1 cellular context compared by ENCODE assay signal in the genomic region with DNA sequence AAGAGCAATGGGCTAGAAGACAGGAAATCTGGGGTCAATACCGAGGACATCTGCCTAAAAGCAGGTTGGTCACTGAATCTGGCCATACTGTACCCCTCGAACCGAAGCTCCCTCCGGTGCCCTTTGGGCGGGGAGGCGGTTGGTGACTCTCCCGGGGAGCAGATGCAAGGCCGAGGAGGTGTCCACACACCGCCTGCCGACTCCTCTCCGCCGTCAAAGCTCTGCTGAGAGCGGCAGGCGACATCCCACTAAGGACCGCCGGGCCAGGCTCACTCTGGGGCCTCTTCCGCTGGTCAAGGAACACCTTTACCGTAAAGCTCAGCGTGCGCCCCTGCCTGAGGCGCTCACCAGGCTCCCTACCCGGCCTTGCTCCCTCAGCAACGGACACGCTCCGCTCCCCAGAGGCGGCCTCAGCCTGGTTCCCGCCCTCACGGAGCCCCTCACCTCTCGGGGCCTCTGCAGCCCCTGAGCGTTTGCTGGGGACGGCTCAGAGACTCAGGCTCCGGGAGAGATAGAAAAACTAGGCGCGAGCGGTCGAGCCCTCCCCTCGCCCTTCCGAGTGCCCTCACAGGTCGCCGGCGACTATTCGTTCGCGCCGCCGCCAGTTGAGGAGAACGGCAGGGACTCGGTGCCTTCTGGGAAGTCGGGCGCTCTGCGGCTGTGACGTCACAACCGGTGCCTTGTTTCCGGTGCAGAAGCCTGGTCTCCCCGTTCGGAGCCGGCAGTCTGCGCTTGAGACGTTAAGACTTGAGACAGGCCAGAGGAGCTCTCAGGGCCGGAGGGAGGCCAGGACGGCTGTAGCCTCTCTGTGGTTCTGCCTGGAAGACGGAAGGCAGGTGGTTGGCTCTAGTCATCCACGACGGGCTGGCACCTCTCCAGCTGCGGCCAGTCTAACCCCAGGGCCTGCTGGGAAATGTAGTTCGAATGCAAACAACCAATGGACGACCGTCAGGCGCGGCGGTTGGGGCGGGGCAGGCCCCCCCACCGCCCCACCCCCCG.
TF ChIP-seq lines count a peak whose summit lies in the region.

A gene with protein sequence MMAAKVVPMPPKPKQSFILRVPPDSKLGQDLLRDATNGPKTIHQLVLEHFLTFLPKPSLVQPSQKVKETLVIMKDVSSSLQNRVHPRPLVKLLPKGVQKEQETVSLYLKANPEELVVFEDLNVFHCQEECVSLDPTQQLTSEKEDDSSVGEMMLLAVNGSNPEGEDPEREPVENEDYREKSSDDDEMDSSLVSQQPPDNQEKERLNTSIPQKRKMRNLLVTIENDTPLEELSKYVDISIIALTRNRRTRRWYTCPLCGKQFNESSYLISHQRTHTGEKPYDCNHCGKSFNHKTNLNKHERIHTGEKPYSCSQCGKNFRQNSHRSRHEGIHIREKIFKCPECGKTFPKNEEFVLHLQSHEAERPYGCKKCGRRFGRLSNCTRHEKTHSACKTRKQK (minus strand): TSS at position 616 of the 999 bp plus-strand sequence. CDS start 1,403 bp downstream, outside the sequence.

TF ChIP-seq in HepG2, 621 proteins besides CTCF, POLR2A, EP300 and RAD21 (continued from another document and continues in another):
- 0 out of 2 replicates have a peak, but pooled peaks have one; percentile 17 for TF ChIP-seq SP5 (CRISPR knock-in tag; IDR thresholded peaks at IDR 0.05; ENCODE audit: borderline replicate concordance, low read depth)
- TF ChIP-seq PBX2 (CRISPR knock-in tag; IDR thresholded peaks at IDR 0.05), result peak; percentile 78
- TF ChIP-seq, protein P1, sequence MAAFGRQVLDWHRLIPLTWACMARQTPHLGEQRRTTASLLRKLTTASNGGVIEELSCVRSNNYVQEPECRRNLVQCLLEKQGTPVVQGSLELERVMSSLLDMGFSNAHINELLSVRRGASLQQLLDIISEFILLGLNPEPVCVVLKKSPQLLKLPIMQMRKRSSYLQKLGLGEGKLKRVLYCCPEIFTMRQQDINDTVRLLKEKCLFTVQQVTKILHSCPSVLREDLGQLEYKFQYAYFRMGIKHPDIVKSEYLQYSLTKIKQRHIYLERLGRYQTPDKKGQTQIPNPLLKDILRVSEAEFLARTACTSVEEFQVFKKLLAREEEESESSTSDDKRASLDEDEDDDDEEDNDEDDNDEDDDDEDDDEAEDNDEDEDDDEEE (CRISPR knock-in tag; IDR thresholded peaks at IDR 0.05), result peak; percentile 68; the same call in 1 of the 2 replicates
- TF ChIP-seq ZNF235 (CRISPR knock-in tag; IDR thresholded peaks at IDR 0.05; ENCODE audit: borderline replicate concordance), result 0 out of 2 replicates have a peak, but pooled peaks have one; percentile 76
- peak; percentile 69; the same call in 1 of the 2 replicates for TF ChIP-seq ZNF850 (CRISPR knock-in tag; conservative IDR thresholded peaks at IDR 0.05)
- TF ChIP-seq, protein P2, sequence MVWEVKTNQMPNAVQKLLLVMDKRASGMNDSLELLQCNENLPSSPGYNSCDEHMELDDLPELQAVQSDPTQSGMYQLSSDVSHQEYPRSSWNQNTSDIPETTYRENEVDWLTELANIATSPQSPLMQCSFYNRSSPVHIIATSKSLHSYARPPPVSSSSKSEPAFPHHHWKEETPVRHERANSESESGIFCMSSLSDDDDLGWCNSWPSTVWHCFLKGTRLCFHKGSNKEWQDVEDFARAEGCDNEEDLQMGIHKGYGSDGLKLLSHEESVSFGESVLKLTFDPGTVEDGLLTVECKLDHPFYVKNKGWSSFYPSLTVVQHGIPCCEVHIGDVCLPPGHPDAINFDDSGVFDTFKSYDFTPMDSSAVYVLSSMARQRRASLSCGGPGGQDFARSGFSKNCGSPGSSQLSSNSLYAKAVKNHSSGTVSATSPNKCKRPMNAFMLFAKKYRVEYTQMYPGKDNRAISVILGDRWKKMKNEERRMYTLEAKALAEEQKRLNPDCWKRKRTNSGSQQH (CRISPR knock-in tag; IDR thresholded peaks at IDR 0.05; ENCODE audit: low read depth), result 0 out of 2 replicates have a peak, but pooled peaks have one; percentile 38
- 0 out of 2 replicates have a peak, but pooled peaks have one; percentile 64 for TF ChIP-seq ZMYM2 (CRISPR knock-in tag; IDR thresholded peaks at IDR 0.05)
- peak; percentile 65; the same call in 1 of the 2 replicates for TF ChIP-seq ESRRA (CRISPR knock-in tag; IDR thresholded peaks at IDR 0.05; ENCODE audit: low read depth)
- TF ChIP-seq ZNF598 (CRISPR knock-in tag; IDR thresholded peaks at IDR 0.05; ENCODE audit: borderline replicate concordance), result peak; percentile 84; the same call in 1 of the 2 replicates
- TF ChIP-seq ZNF607 (CRISPR knock-in tag; IDR thresholded peaks at IDR 0.05; ENCODE audit: borderline replicate concordance), result peak; percentile 78; the same call in 1 of the 2 replicates
- TF ChIP-seq, protein P3, sequence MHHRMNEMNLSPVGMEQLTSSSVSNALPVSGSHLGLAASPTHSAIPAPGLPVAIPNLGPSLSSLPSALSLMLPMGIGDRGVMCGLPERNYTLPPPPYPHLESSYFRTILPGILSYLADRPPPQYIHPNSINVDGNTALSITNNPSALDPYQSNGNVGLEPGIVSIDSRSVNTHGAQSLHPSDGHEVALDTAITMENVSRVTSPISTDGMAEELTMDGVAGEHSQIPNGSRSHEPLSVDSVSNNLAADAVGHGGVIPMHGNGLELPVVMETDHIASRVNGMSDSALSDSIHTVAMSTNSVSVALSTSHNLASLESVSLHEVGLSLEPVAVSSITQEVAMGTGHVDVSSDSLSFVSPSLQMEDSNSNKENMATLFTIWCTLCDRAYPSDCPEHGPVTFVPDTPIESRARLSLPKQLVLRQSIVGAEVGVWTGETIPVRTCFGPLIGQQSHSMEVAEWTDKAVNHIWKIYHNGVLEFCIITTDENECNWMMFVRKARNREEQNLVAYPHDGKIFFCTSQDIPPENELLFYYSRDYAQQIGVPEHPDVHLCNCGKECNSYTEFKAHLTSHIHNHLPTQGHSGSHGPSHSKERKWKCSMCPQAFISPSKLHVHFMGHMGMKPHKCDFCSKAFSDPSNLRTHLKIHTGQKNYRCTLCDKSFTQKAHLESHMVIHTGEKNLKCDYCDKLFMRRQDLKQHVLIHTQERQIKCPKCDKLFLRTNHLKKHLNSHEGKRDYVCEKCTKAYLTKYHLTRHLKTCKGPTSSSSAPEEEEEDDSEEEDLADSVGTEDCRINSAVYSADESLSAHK (CRISPR knock-in tag; IDR thresholded peaks at IDR 0.05; ENCODE audit: borderline replicate concordance), result no peak
- TF ChIP-seq ASH2L (IDR thresholded peaks at IDR 0.05; ENCODE audit: insufficient read length, low read depth, low read length), result peak; percentile 93
- TF ChIP-seq ZNF317 (CRISPR knock-in tag; IDR thresholded peaks at IDR 0.05), result peak; percentile 77
- TF ChIP-seq NFYC (CRISPR knock-in tag; IDR thresholded peaks at IDR 0.05), result peak; percentile 76
- 0 out of 2 replicates have a peak, but pooled peaks have one; percentile 49 for TF ChIP-seq ZNF609 (CRISPR knock-in tag; IDR thresholded peaks at IDR 0.05; ENCODE audit: borderline replicate concordance)
- TF ChIP-seq ZNF274 (CRISPR knock-in tag; IDR thresholded peaks at IDR 0.05), result peak; percentile 76; the same call in 1 of the 2 replicates
- TF ChIP-seq MXD1 (CRISPR knock-in tag; IDR thresholded peaks at IDR 0.05), result peak; percentile 65; the same call in 1 of the 2 replicates
- TF ChIP-seq TEAD3 (CRISPR knock-in tag; optimal IDR thresholded peaks at IDR 0.05; ENCODE audit: borderline replicate concordance), result peak; percentile 8
- peak; percentile 68; the same call in 1 of the 2 replicates for TF ChIP-seq KAT7 (CRISPR knock-in tag; IDR thresholded peaks at IDR 0.05; ENCODE audit: borderline replicate concordance)
- TF ChIP-seq TFDP1 (CRISPR knock-in tag; IDR thresholded peaks at IDR 0.05; ENCODE audit: borderline replicate concordance), result peak; percentile 86; the same call in 1 of the 2 replicates
- peak; percentile 90 for TF ChIP-seq FOXC1 (CRISPR knock-in tag; IDR thresholded peaks at IDR 0.05; ENCODE audit: borderline replicate concordance)
- no peak for TF ChIP-seq AGO1 (IDR thresholded peaks at IDR 0.05; ENCODE audit: low read depth, low read length, poor library complexity, severe bottlenecking)
- TF ChIP-seq GTF2F1 (IDR thresholded peaks at IDR 0.05; ENCODE audit: low read length), result no peak
- TF ChIP-seq ZNF362 (CRISPR knock-in tag; IDR thresholded peaks at IDR 0.05; ENCODE audit: borderline replicate concordance), result no peak; the same call in 1 of the 2 replicates
- TF ChIP-seq KMT2A (CRISPR knock-in tag; IDR thresholded peaks at IDR 0.05), result peak; percentile 90
- TF ChIP-seq SNAI1 (CRISPR knock-in tag; IDR thresholded peaks at IDR 0.05; ENCODE audit: borderline replicate concordance), result peak; percentile 89
- peak; percentile 91 for TF ChIP-seq POLR2AphosphoS5 (IDR thresholded peaks at IDR 0.05; ENCODE audit: low read depth, low read length)
- TF ChIP-seq ZNF605 (CRISPR knock-in tag; IDR thresholded peaks at IDR 0.05), result peak; percentile 80; the same call in 1 of the 2 replicates
- peak; percentile 91 for TF ChIP-seq ZNF143 (CRISPR knock-in tag; IDR thresholded peaks at IDR 0.05)
- 0 out of 2 replicates have a peak, but pooled peaks have one; percentile 60 for TF ChIP-seq ZFP82 (CRISPR knock-in tag; IDR thresholded peaks at IDR 0.05; ENCODE audit: borderline replicate concordance)
- peak; percentile 94 for TF ChIP-seq GZF1 (CRISPR knock-in tag; IDR thresholded peaks at IDR 0.05)
- TF ChIP-seq DMAP1 (CRISPR knock-in tag; IDR thresholded peaks at IDR 0.05), result peak; percentile 76
